Comparison of ENCODE assay signal across 26 cellular contexts in the genomic region with DNA sequence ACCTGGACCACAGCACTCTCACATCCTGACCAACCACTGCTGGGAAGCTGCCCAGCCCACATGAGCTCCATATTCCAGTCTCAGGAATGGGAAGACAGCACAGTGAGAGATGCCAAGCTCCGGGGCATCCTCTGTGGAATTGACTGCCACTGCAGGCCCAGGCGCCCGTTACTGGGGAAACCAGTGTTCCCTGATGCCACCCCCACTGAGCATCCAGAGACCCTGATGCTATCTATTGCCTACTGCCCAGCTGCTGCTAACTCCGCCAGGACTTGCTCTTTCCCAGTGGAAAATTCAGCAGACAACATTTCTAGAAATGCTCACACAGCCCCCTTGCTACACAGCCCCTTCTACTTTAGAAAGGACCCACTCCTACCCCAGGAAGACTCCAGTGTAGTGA. TPM values are rescaled to one million over a fixed set of nuclear protein-coding genes. Genes with fewer than 3 reads are reported as not detected.
"Had no signal": no experiment of that assay in that cellular context is flagged by ENCODE, and none has a peak within 500 bp of the region (broad histone marks: within the 10 kb centered on the region; RNA-seq: fewer than 3 reads in every experiment).

No MANE protein-coding gene starts in this region.

- H3K4me3 ChIP-seq: adrenal gland, ascending aorta, breast epithelium, cardiac muscle cell, colonic mucosa had no signal

- H3K4me1 ChIP-seq: breast epithelium, colonic mucosa had no signal

- H3K36me3 Mint-ChIP-seq: activated naive CD8-positive, alpha-beta T cell; brain; WTC11 had no signal

- DNase-seq: activated CD4-positive, alpha-beta T cell treated with anti-CD3 and anti-CD28 coated beads for 1 hour; activated CD4-positive, alpha-beta T cell treated with anti-CD3 and anti-CD28 coated beads for 4 hours; activated CD4-positive, alpha-beta T cell treated with anti-CD3 and anti-CD28 coated beads, Interleukin-2, amount 50 U/mL, for 4 hours; activated effector memory CD4-positive, alpha-beta T cell treated with Interleukin-2 at 50 U/mL for 16 hours; activated gamma-delta T cell treated with Interleukin-2 at 50 U/mL for 16 hours; activated naive CD4-positive, alpha-beta T cell treated with anti-CD3 and anti-CD28 coated beads, Interleukin-2, amount 50 U/mL, for 16 hours; activated naive CD4-positive, alpha-beta T cell treated with Interleukin-2 at 50 U/mL for 16 hours; activated T-cell treated with anti-CD3 and anti-CD28 coated beads for 4 hours; activated T-cell treated with anti-CD3 and anti-CD28 coated beads, Interleukin-2, amount 50 U/mL, for 4 hours; central memory CD4-positive, alpha-beta T cell; cerebellar nuclear complex; effector CD8-positive, alpha-beta T cell had no signal

- H3K9me3 Mint-ChIP-seq: activated CD4-positive, alpha-beta memory T cell treated with anti-CD3 and anti-CD28 coated beads, Interleukin-2, amount 10 ng/mL, durations not matched to agents 7 days and 5 days; activated CD4-positive, alpha-beta T cell treated with anti-CD3 and anti-CD28 coated beads, Interleukin-2, amount 10 ng/mL, durations not matched to agents 7 days and 5 days; activated T-helper 17 cell treated with anti-CD3 and anti-CD28 coated beads, Interleukin-2, amount 50 U/mL, for 72 hours; WTC11 had no signal

- H3K36me3 ChIP-seq: adrenal gland, ascending aorta, breast epithelium, cardiac muscle cell, colonic mucosa had no signal

- H3K27me3 ChIP-seq: adrenal gland, ascending aorta, colonic mucosa had no signal

- H3K4me1 Mint-ChIP-seq: WTC11 had no signal

- H3K9me3 ChIP-seq: adrenal gland, ascending aorta, breast epithelium, colonic mucosa had no signal

- H3K4me3 Mint-ChIP-seq: activated CD4-positive, alpha-beta memory T cell treated with anti-CD3 and anti-CD28 coated beads, Interleukin-2, amount 10 ng/mL, durations not matched to agents 7 days and 5 days; activated CD4-positive, alpha-beta T cell treated with anti-CD3 and anti-CD28 coated beads, Interleukin-2, amount 10 ng/mL, durations not matched to agents 7 days and 5 days; activated naive CD8-positive, alpha-beta T cell; activated T-cell treated with anti-CD3 and anti-CD28 coated beads, Interleukin-2, amount 50 U/mL, for 4 hours; activated T-helper 17 cell treated with anti-CD3 and anti-CD28 coated beads, Interleukin-2, amount 50 U/mL, for 72 hours; brain; WTC11 had no signal

- H3K27ac Mint-ChIP-seq: activated CD4-positive, alpha-beta memory T cell treated with anti-CD3 and anti-CD28 coated beads, Interleukin-2, amount 10 ng/mL, durations not matched to agents 7 days and 5 days; activated CD4-positive, alpha-beta T cell treated with anti-CD3 and anti-CD28 coated beads, Interleukin-2, amount 10 ng/mL, durations not matched to agents 7 days and 5 days; activated naive CD8-positive, alpha-beta T cell; activated T-helper 17 cell treated with anti-CD3 and anti-CD28 coated beads, Interleukin-2, amount 50 U/mL, for 72 hours; brain; WTC11 had no signal

- ATAC-seq: activated T-cell treated with anti-CD3 and anti-CD28 coated beads, Interleukin-2, amount 50 U/mL, for 4 hours; activated T-helper 17 cell treated with anti-CD3 and anti-CD28 coated beads, Interleukin-2, amount 50 U/mL, for 72 hours had no signal

- H3K27ac ChIP-seq: adrenal gland, breast epithelium, cardiac muscle cell, colonic mucosa had no signal

- H3K27me3 Mint-ChIP-seq: brain had no signal

RNA-seq across cellular contexts. Expression of a gene that starts 57.6 kb away (rescaled TPM):
- total RNA-seq: activated CD4-positive, alpha-beta memory T cell treated with anti-CD3 and anti-CD28 coated beads, Interleukin-2, amount 10 ng/mL, durations not matched to agents 7 days and 5 days; activated CD4-positive, alpha-beta T cell treated with anti-CD3 and anti-CD28 coated beads, Interleukin-2, amount 10 ng/mL, durations not matched to agents 7 days and 5 days; colonic mucosa; dermis microvascular lymphatic vessel endothelial cell; epithelial cell of proximal tubule; esophagus mucosa; WTC11 had no signal
